In genomic region chr14:35292051-35292769, GRCh38 we compare ENCODE assay signal across 8 cellular contexts. TPM values are rescaled to one million over a fixed set of nuclear protein-coding genes. Genes with fewer than 3 reads are reported as not detected.
DNase-seq lines count a peak whose midpoint lies in the region; FAIRE-seq and TF ChIP-seq lines count a peak whose summit lies in the region.

PSMA6 (plus strand) TSS chr14:35292382; CDS start chr14:35292477, 95 bp downstream.

- peak; percentile 60 for FAIRE-seq in frontal cortex (lab: Jason Lieb, UNC)

- CTCF ChIA-PET in activated naive CD4-positive, alpha-beta T cell treated with anti-CD3 and anti-CD28 coated beads, Interleukin-2, amount 10 ng/mL, durations not matched to agents 7 days and 5 days (lab: Charles Lee) = interaction anchor here (0.9 to 2.4 kb wide), 6 partner anchors 61 to 170 kb away, joined by 3 to 23 read pairs (median 3); partner anchors contain the start of genes NFKBIA, PPP2R3C and PRORP

- peak within 1 kb of the TSS; percentile 95 for H3K9ac ChIP-seq in SK-N-MC (ENCODE audit: insufficient read length)

- no peaks in the 10 kb centered on the region for H3K9me3 Mint-ChIP-seq in HFFc6
- H3K9me3 Mint-ChIP-seq in activated naive CD4-positive, alpha-beta T cell treated with anti-CD3 and anti-CD28 coated beads, Interleukin-2, amount 10 ng/mL, durations not matched to agents 7 days and 5 days = no peaks in the 10 kb centered on the region

- no peaks in the 10 kb centered on the region for H3K27me3 ChIP-seq in neutrophil

- TF ChIP-seq CTCF in HFFc6 (IDR thresholded peaks at IDR 0.05) (no peak), NB4 (IDR thresholded peaks at IDR 0.05; ENCODE audit: low read depth, low read length) (no peak), neutrophil (IDR thresholded peaks at IDR 0.05) (peak; percentile 13)

- H3K27ac Mint-ChIP-seq in HFFc6 = peak within 1 kb of the TSS; percentile 96
- H3K27ac Mint-ChIP-seq in activated naive CD4-positive, alpha-beta T cell treated with anti-CD3 and anti-CD28 coated beads, Interleukin-2, amount 10 ng/mL, durations not matched to agents 7 days and 5 days = peak within 1 kb of the TSS; percentile 95

- no peaks in the 10 kb centered on the region for H3K27me3 Mint-ChIP-seq in HFFc6 (ENCODE audit: insufficient read depth)
- peaks cover 4% of the 10 kb centered on the region for H3K27me3 Mint-ChIP-seq in activated naive CD4-positive, alpha-beta T cell treated with anti-CD3 and anti-CD28 coated beads, Interleukin-2, amount 10 ng/mL, durations not matched to agents 7 days and 5 days

- H3K36me3 ChIP-seq in SK-N-MC (ENCODE audit: insufficient read depth, low read length) (peaks cover 18% of the 10 kb centered on the region), neutrophil (no peaks in the 10 kb centered on the region)

- no peaks in the 10 kb centered on the region for H3K9me3 ChIP-seq in SK-N-MC (ENCODE audit: low read depth, low read length)
- no peaks in the 10 kb centered on the region for H3K9me3 ChIP-seq in neutrophil

- H3K4me3 ChIP-seq in NB4 (ENCODE audit: low read depth, low read length) (peak within 1 kb of the TSS; percentile 99), SK-N-MC (peak within 1 kb of the TSS; percentile 91), neutrophil (ENCODE audit: low read depth in 1 of 2, low read length in 1 of 2) (peak within 1 kb of the TSS; percentile 81 to 86)

- H3K4me1 ChIP-seq in neutrophil (ENCODE audit: control insufficient read depth in 1 of 2, insufficient read depth in 1 of 2, low read depth in 1 of 2, low read length in 1 of 2) = peaks cover 59 to 61% of the 10 kb centered on the region in 2 experiments

- peak within 1 kb of the TSS; percentile 99 for H3K4me3 Mint-ChIP-seq in HFFc6
- peak within 1 kb of the TSS; percentile 100 for H3K4me3 Mint-ChIP-seq in activated naive CD4-positive, alpha-beta T cell treated with anti-CD3 and anti-CD28 coated beads, Interleukin-2, amount 10 ng/mL, durations not matched to agents 7 days and 5 days

- peak; percentile 92 for DNase-seq in GM04503 (ENCODE audit: low read depth)
- DNase-seq in HFFc6 = peak; percentile 97
- DNase-seq in NB4 (ENCODE audit: low read depth) = peak; percentile 99
- peak; percentile 93 for DNase-seq in SK-N-MC (ENCODE audit: low read depth, low spot score)
- peak; percentile 100 for DNase-seq in activated naive CD4-positive, alpha-beta T cell treated with anti-CD3 and anti-CD28 coated beads, Interleukin-2, amount 10 ng/mL, durations not matched to agents 7 days and 5 days
- peak; percentile 71 to 87 for DNase-seq in frontal cortex (ENCODE audit: low spot score in 2 of 2)
- peak; percentile 87 to 100 (median 98) for DNase-seq in substantia nigra (lab: John Stamatoyannopoulos, UW)

- peak; percentile 74 for TF ChIP-seq POLR2A in NB4 (IDR thresholded peaks at IDR 0.05; ENCODE audit: extremely low read depth, insufficient read length)

- H3K27ac ChIP-seq in SK-N-MC (peak within 1 kb of the TSS; percentile 89), neutrophil (peak within 1 kb of the TSS; percentile 92), substantia nigra (ENCODE audit: low read depth, low read length, poor library complexity, severe bottlenecking) (peak within 1 kb of the TSS; percentile 87)

- H3K4me1 Mint-ChIP-seq in HFFc6 (ENCODE audit: low read depth) = peaks cover 21% of the 10 kb centered on the region
- H3K4me1 Mint-ChIP-seq in activated naive CD4-positive, alpha-beta T cell treated with anti-CD3 and anti-CD28 coated beads, Interleukin-2, amount 10 ng/mL, durations not matched to agents 7 days and 5 days = peaks cover 53% of the 10 kb centered on the region

- H3K36me3 Mint-ChIP-seq in HFFc6 (ENCODE audit: low read depth) = peaks cover 18% of the 10 kb centered on the region
- H3K36me3 Mint-ChIP-seq in activated naive CD4-positive, alpha-beta T cell treated with anti-CD3 and anti-CD28 coated beads, Interleukin-2, amount 10 ng/mL, durations not matched to agents 7 days and 5 days = peaks cover 17% of the 10 kb centered on the region

RNA-seq across cellular contexts. Expression of gene PSMA6, which starts in this region (rescaled TPM):
- total RNA-seq in HFFc6 (2021; fragmentation: NEBNext Ultra II Directional; extraction: Animal tissue kit (Norgen Biotek cat#: 25700)) = 100 to 1,000 TPM; 186 to 233 (median 222) TPM
- 218 TPM for total RNA-seq in frontal cortex

Comparison
In these comparisons a context has a peak if more than half of its experiments do, and no peak if none do; other contexts are left out.
1. Peak in every context shown above with its lines: DNase-seq, H3K4me3 ChIP-seq and H3K27ac ChIP-seq.